In genomic region chr11:67202045-67202444, GRCh38 we compare ENCODE assay signal across 15 cellular contexts.
"Had no signal": no experiment of that assay in that cellular context is flagged by ENCODE, and none has a peak within 500 bp of the region (broad histone marks: within the 10 kb centered on the region; RNA-seq: fewer than 3 reads in every experiment).

No MANE protein-coding gene starts in this region.

- H3K27me3 Mint-ChIP-seq: naive thymus-derived CD8-positive, alpha-beta T cell had no signal

- H3K4me3 ChIP-seq: colonic mucosa, heart left ventricle, right atrium auricular region, sigmoid colon, skin epidermis had no signal

- ATAC-seq: heart left ventricle; left lobe of liver; naive thymus-derived CD8-positive, alpha-beta T cell had no signal

- H3K9me3 ChIP-seq: colonic mucosa, heart left ventricle, neutrophil, right atrium auricular region, sigmoid colon had no signal

- H3K4me1 ChIP-seq: colonic mucosa, heart left ventricle, right atrium auricular region, sigmoid colon had no signal

- DNase-seq: colonic mucosa; dermis blood vessel endothelial cell; foreskin melanocyte; heart left ventricle; hippocampal formation; islet precursor cell; mammary epithelial cell; naive thymus-derived CD8-positive, alpha-beta T cell; sigmoid colon; stimulated activated naive CD4-positive, alpha-beta T cell treated with Interleukin-2 at 50 U/mL for 16 hours; trophoblast cell had no signal

- H3K9me3 Mint-ChIP-seq: naive thymus-derived CD8-positive, alpha-beta T cell had no signal

- H3K4me3 Mint-ChIP-seq: naive thymus-derived CD8-positive, alpha-beta T cell had no signal

- H3K27me3 ChIP-seq: colonic mucosa, heart left ventricle, neutrophil, right atrium auricular region, sigmoid colon had no signal

- H3K36me3 ChIP-seq: colonic mucosa had no signal

- H3K27ac ChIP-seq: colonic mucosa, heart left ventricle, neutrophil, right atrium auricular region, sigmoid colon, skin epidermis had no signal
